Comparison of ENCODE assay signal across 23 cellular contexts in genomic region chr1:109404838-109405237, GRCh38. TPM values are rescaled to one million over a fixed set of nuclear protein-coding genes. Genes with fewer than 3 reads are reported as not detected.
DNase-seq lines count a peak whose midpoint lies in the region; ATAC-seq, FAIRE-seq and TF ChIP-seq lines count a peak whose summit lies in the region.
"Had no signal": no experiment of that assay in that cellular context is flagged by ENCODE, and none has a peak within 500 bp of the region (broad histone marks: within the 10 kb centered on the region; RNA-seq: fewer than 3 reads in every experiment).

No MANE protein-coding gene starts in this region.

- H3K9me3 ChIP-seq in CD4-positive, CD25-positive, alpha-beta regulatory T cell (ENCODE audit: control insufficient read depth in 2 of 2, low read length in 2 of 2), result no peaks in the 10 kb centered on the region
- H3K9me3 ChIP-seq in DND-41 (ENCODE audit: insufficient read depth, low read length, severe bottlenecking), result no peaks in the 10 kb centered on the region
- H3K9me3 ChIP-seq in HepG2 (ENCODE audit: low read length), result no peaks in the 10 kb centered on the region
- H3K9me3 ChIP-seq: adrenal gland, Caco-2, stomach had no signal

- H3K36me3 ChIP-seq in CD4-positive, CD25-positive, alpha-beta regulatory T cell (ENCODE audit: control insufficient read depth, insufficient read depth, low read length), result peaks cover 80% of the 10 kb centered on the region
- H3K36me3 ChIP-seq in DND-41 (ENCODE audit: insufficient read depth, low read length), result peaks cover 85% of the 10 kb centered on the region
- peaks cover 17 to 57% of the 10 kb centered on the region in 2 experiments for H3K36me3 ChIP-seq in HepG2 (replicated peaks in 1 of 2; ENCODE audit: control insufficient read depth in 1 of 2, insufficient read depth in 2 of 2, low read length in 2 of 2)

- CTCF ChIA-PET in activated CD4-positive, alpha-beta memory T cell treated with anti-CD3 and anti-CD28 coated beads, Interleukin-2, amount 10 ng/mL, durations not matched to agents 7 days and 5 days (lab: Charles Lee), result interaction anchor here (1.7 kb wide), 2 partner anchors 126 to 127 kb away, joined by 3 to 6 read pairs; no protein-coding TSS in a partner anchor
- CTCF ChIA-PET in HepG2 (lab: Yijun Ruan, JAX; ENCODE audit: low intra/inter-chr PET ratio, low total read pairs), result no interaction called here

- peak in 1 of 3 donors; percentile 37 for DNase-seq in CD4-positive, CD25-positive, alpha-beta regulatory T cell
- DNase-seq in DND-41 (no peak), HepG2 (ENCODE audit: low spot score) (no peak), dedifferentiated amniotic fluid mesenchymal stem cell (ENCODE audit: extremely low spot score) (no peak), glutamatergic neuron (no peak), left cardiac atrium (no peak)
- peak; percentile 20 for DNase-seq in activated CD4-positive, alpha-beta memory T cell treated with anti-CD3 and anti-CD28 coated beads, Interleukin-2, amount 10 ng/mL, durations not matched to agents 7 days and 5 days
- DNase-seq: adrenal gland; Caco-2; dermis blood vessel endothelial cell; foreskin fibroblast; H7; hypothalamus; mammary epithelial cell; naive B cell; NCI-H82; PC-9; stimulated activated CD4-positive, alpha-beta T cell treated with anti-CD3 and anti-CD28 coated beads, Interleukin-1b, Interleukin-23, amount 100 ng/mL, for 48 hours; stomach; trophoblast cell had no signal

- in situ Hi-C loops in HepG2 (cut with HindIII; ENCODE audit: extremely low pct_ligation_motif_present, low pct_unique_long_range_greater_than_20kb), result loop anchor here (5.0 kb wide), 1 partner anchor 143 kb away; no protein-coding TSS in a partner anchor

- intact Hi-C loops in HepG2 (cut with micrococcal nuclease; ENCODE audit: unreplicated experiment) (no loop called here), left cardiac atrium (cut with DNase I) (loop anchor here in 1 of 2 donors (5.0 to 10.0 kb wide), 2 partner anchors 60 to 128 kb away; no protein-coding TSS in a partner anchor)

- POLR2A ChIA-PET in activated CD4-positive, alpha-beta memory T cell treated with anti-CD3 and anti-CD28 coated beads, Interleukin-2, amount 10 ng/mL, durations not matched to agents 7 days and 5 days (lab: Charles Lee), result interaction anchor here (1.0 to 2.8 kb wide), 3 partner anchors 21 to 190 kb away, joined by 3 to 14 read pairs (median 3); partner anchors contain the start of genes PSMA5 and PSRC1
- POLR2A ChIA-PET in HepG2 (lab: Yijun Ruan, JAX), result no interaction called here

- H3K9me3 Mint-ChIP-seq in CD4-positive, CD25-positive, alpha-beta regulatory T cell, result peaks cover 0 to 1% (median 0%) of the 10 kb centered on the region in 7 donors
- no peaks in the 10 kb centered on the region for H3K9me3 Mint-ChIP-seq in activated CD4-positive, alpha-beta memory T cell treated with anti-CD3 and anti-CD28 coated beads, Interleukin-2, amount 10 ng/mL, durations not matched to agents 7 days and 5 days
- peaks cover 3% of the 10 kb centered on the region for H3K9me3 Mint-ChIP-seq in glutamatergic neuron (ENCODE audit: unreplicated experiment)
- H3K9me3 Mint-ChIP-seq: naive B cell had no signal

- BruUV-seq in HepG2 (replicated peaks; lab: Mats Ljungman, UMichigan), result TSS peak; percentile 6

- H3K9ac ChIP-seq in DND-41 (ENCODE audit: low read depth, low read length), result no peak overlapping the region
- no peak overlapping the region for H3K9ac ChIP-seq in HepG2 (ENCODE audit: insufficient read depth, low read depth, low read length)

- peaks cover 41% of the 10 kb centered on the region for H3K36me3 Mint-ChIP-seq in CD4-positive, CD25-positive, alpha-beta regulatory T cell
- peaks cover 64% of the 10 kb centered on the region for H3K36me3 Mint-ChIP-seq in activated CD4-positive, alpha-beta memory T cell treated with anti-CD3 and anti-CD28 coated beads, Interleukin-2, amount 10 ng/mL, durations not matched to agents 7 days and 5 days (ENCODE audit: low read depth)
- H3K36me3 Mint-ChIP-seq in glutamatergic neuron (ENCODE audit: unreplicated experiment), result no peaks in the 10 kb centered on the region

- H3K27me3 ChIP-seq in CD4-positive, CD25-positive, alpha-beta regulatory T cell (ENCODE audit: control insufficient read depth, insufficient read depth, low read length), result no peaks in the 10 kb centered on the region
- H3K27me3 ChIP-seq in DND-41 (ENCODE audit: insufficient read depth, low read length, poor library complexity) (no peaks in the 10 kb centered on the region), HepG2 (ENCODE audit: control insufficient read depth in 1 of 2, insufficient read depth in 2 of 2, low read length in 2 of 2) (no peaks in the 10 kb centered on the region)
- H3K27me3 ChIP-seq: adrenal gland, stomach had no signal

- no peak overlapping the region for H3K4me3 ChIP-seq in CD4-positive, CD25-positive, alpha-beta regulatory T cell (ENCODE audit: low read depth, low read length)
- no peak overlapping the region for H3K4me3 ChIP-seq in DND-41 (ENCODE audit: low read depth in 1 of 2, low read length in 2 of 2)
- H3K4me3 ChIP-seq in HepG2 (replicated peaks in 1 of 3; ENCODE audit: insufficient read depth in 1 of 3, low read depth in 2 of 3, low read length in 3 of 3), result no peak overlapping the region
- H3K4me3 ChIP-seq: adrenal gland, PC-9, stomach had no signal

- no peaks in the 10 kb centered on the region for H3K27me3 Mint-ChIP-seq in CD4-positive, CD25-positive, alpha-beta regulatory T cell
- no peaks in the 10 kb centered on the region for H3K27me3 Mint-ChIP-seq in activated CD4-positive, alpha-beta memory T cell treated with anti-CD3 and anti-CD28 coated beads, Interleukin-2, amount 10 ng/mL, durations not matched to agents 7 days and 5 days
- peaks cover 4% of the 10 kb centered on the region for H3K27me3 Mint-ChIP-seq in glutamatergic neuron (ENCODE audit: unreplicated experiment)
- H3K27me3 Mint-ChIP-seq: naive B cell had no signal

- no peak for TF ChIP-seq CTCF in DND-41 (IDR thresholded peaks at IDR 0.05; ENCODE audit: borderline replicate concordance, extremely low read depth, low read length, poor library complexity, severe bottlenecking)
- TF ChIP-seq CTCF in HepG2 (CRISPR knock-in tag; IDR thresholded peaks at IDR 0.05), result no peak
- TF ChIP-seq CTCF in glutamatergic neuron (IDR thresholded peaks at IDR 0.05; ENCODE audit: partially characterized antibody, unreplicated experiment), result no peak

- ATAC-seq in CD4-positive, CD25-positive, alpha-beta regulatory T cell (ENCODE audit: low read depth in 2 of 2), result no peak
- ATAC-seq in DND-41 (ENCODE audit: insufficient read depth, low read depth), result peak; percentile 70
- ATAC-seq in HepG2, result no peak
- ATAC-seq in GM21737 (IDR thresholded peaks at IDR 0.05; ENCODE audit: unreplicated experiment), result no peak
- no peak for ATAC-seq in left cardiac atrium

- peak overlapping the region; percentile 1 to 7 (median 3) for H3K27ac Mint-ChIP-seq in CD4-positive, CD25-positive, alpha-beta regulatory T cell
- peak overlapping the region; percentile 67 for H3K27ac Mint-ChIP-seq in activated CD4-positive, alpha-beta memory T cell treated with anti-CD3 and anti-CD28 coated beads, Interleukin-2, amount 10 ng/mL, durations not matched to agents 7 days and 5 days
- H3K27ac Mint-ChIP-seq in glutamatergic neuron (ENCODE audit: unreplicated experiment), result no peak overlapping the region

- no peak for FAIRE-seq in HepG2 (lab: Jason Lieb, UNC)
- FAIRE-seq: bronchial epithelial cell, keratinocyte had no signal

- H3K4me1 Mint-ChIP-seq in CD4-positive, CD25-positive, alpha-beta regulatory T cell, result peaks cover 8 to 25% (median 19%) of the 10 kb centered on the region in 4 donors
- peaks cover 18% of the 10 kb centered on the region for H3K4me1 Mint-ChIP-seq in activated CD4-positive, alpha-beta memory T cell treated with anti-CD3 and anti-CD28 coated beads, Interleukin-2, amount 10 ng/mL, durations not matched to agents 7 days and 5 days
- no peaks in the 10 kb centered on the region for H3K4me1 Mint-ChIP-seq in glutamatergic neuron (ENCODE audit: low read depth, unreplicated experiment)

- TF ChIP-seq POLR2A in HepG2 (IDR thresholded peaks at IDR 0.05; ENCODE audit: insufficient read depth in 1 of 2, low read depth in 2 of 2, low read length in 2 of 2), result no peak

- TF ChIP-seq EP300 in HepG2 (IDR thresholded peaks at IDR 0.05; ENCODE audit: low read depth in 2 of 2, low read length in 2 of 2) (no peak), HepG2 (CRISPR knock-in tag; IDR thresholded peaks at IDR 0.05; ENCODE audit: borderline replicate concordance) (no peak)

- H3K4me2 ChIP-seq in DND-41 (ENCODE audit: insufficient read depth, low read length) (no peak overlapping the region), HepG2 (ENCODE audit: low read depth, low read length) (no peak overlapping the region)
- H3K4me2 ChIP-seq: PC-9 had no signal

- H4K20me1 ChIP-seq in DND-41 (ENCODE audit: insufficient read depth, low read length) (peaks cover 4% of the 10 kb centered on the region; the same call in 1 of the 2 replicates), HepG2 (ENCODE audit: insufficient read depth, low read length) (no peaks in the 10 kb centered on the region)

- peaks cover 7% of the 10 kb centered on the region for H3K4me1 ChIP-seq in CD4-positive, CD25-positive, alpha-beta regulatory T cell (ENCODE audit: control insufficient read depth, insufficient read depth, low read length, poor library complexity, severe bottlenecking)
- H3K4me1 ChIP-seq in DND-41 (ENCODE audit: insufficient read depth, low read length) (no peaks in the 10 kb centered on the region), HepG2 (ENCODE audit: insufficient read depth, low read length) (no peaks in the 10 kb centered on the region)
- H3K4me1 ChIP-seq: adrenal gland, Caco-2 had no signal

- TF ChIP-seq RAD21 in HepG2 (CRISPR knock-in tag; IDR thresholded peaks at IDR 0.05), result no peak

- WGBS in HepG2 (ENCODE audit: low lambda C conversion rate), result 95% methylated on average over 4 of the region's 4 CpGs

- H2AFZ ChIP-seq in DND-41 (ENCODE audit: low read depth, low read length) (no peak overlapping the region), HepG2 (ENCODE audit: low read length) (no peak overlapping the region)
- H2AFZ ChIP-seq: PC-9 had no signal

- H3K79me2 ChIP-seq in DND-41 (ENCODE audit: insufficient read depth, low read length), result peaks cover 25% of the 10 kb centered on the region; the same call in 1 of the 2 replicates
- H3K79me2 ChIP-seq in HepG2 (ENCODE audit: insufficient read depth, low read length), result no peaks in the 10 kb centered on the region

- no peak overlapping the region for H3K4me3 Mint-ChIP-seq in CD4-positive, CD25-positive, alpha-beta regulatory T cell
- H3K4me3 Mint-ChIP-seq in activated CD4-positive, alpha-beta memory T cell treated with anti-CD3 and anti-CD28 coated beads, Interleukin-2, amount 10 ng/mL, durations not matched to agents 7 days and 5 days, result no peak overlapping the region
- no peak overlapping the region for H3K4me3 Mint-ChIP-seq in glutamatergic neuron (ENCODE audit: unreplicated experiment)

- H3K27ac ChIP-seq in CD4-positive, CD25-positive, alpha-beta regulatory T cell (ENCODE audit: insufficient read depth, low read length, poor library complexity, severe bottlenecking), result peak overlapping the region; percentile 0
- H3K27ac ChIP-seq in DND-41 (ENCODE audit: low read length) (no peak overlapping the region), HepG2 (ENCODE audit: extremely low read length, insufficient read depth, low read length) (no peak overlapping the region)
- H3K27ac ChIP-seq: adrenal gland, PC-9, stomach had no signal

RNA-seq across cellular contexts. Expression of gene SORT1, which starts 7.1 kb away (rescaled TPM):
- total RNA-seq in CD4-positive, CD25-positive, alpha-beta regulatory T cell, result 0.86 TPM
- polyA plus RNA-seq in CD4-positive, CD25-positive, alpha-beta regulatory T cell, result not detected
- total RNA-seq in activated CD4-positive, alpha-beta memory T cell treated with anti-CD3 and anti-CD28 coated beads, Interleukin-2, amount 10 ng/mL, durations not matched to agents 7 days and 5 days, result 1 to 10 TPM; 3.2 to 4.5 TPM
- 32.4 and 35.3 TPM in 2 replicates for total RNA-seq in HepG2 (2016; rRNA removed; fragmentation: Illumina TruSeq; extraction: Trizol)
- total RNA-seq in HepG2 (2016; cell fraction: cytosol; rRNA removed; fragmentation: Illumina TruSeq; extraction: Trizol; ENCODE audit: low read depth), result 4.0 and 6.4 TPM in 2 replicates
- 31.2 and 35.2 TPM in 2 replicates for total RNA-seq in HepG2 (2016; cell fraction: insoluble cytoplasmic fraction; rRNA removed; fragmentation: Illumina TruSeq; extraction: Trizol)
- 17.0 and 17.8 TPM in 2 replicates for total RNA-seq in HepG2 (2016; cell fraction: membrane; rRNA removed; fragmentation: Illumina TruSeq; extraction: Trizol)
- total RNA-seq in HepG2 (2016; cell fraction: nucleus; rRNA removed; fragmentation: Illumina TruSeq; extraction: Trizol), result 54.6 and 67.3 TPM in 2 replicates
- 79.7 and 93.0 TPM in 2 replicates for polyA plus RNA-seq in HepG2 (2011; rRNA removed)
- polyA plus RNA-seq in HepG2 (2011; cell fraction: cytosol; rRNA removed), result 58.6 and 75.5 TPM in 2 replicates
- polyA plus RNA-seq in HepG2 (2011; cell fraction: nucleus; rRNA removed), result 47.3 and 51.2 TPM in 2 replicates
- 53.6 and 75.8 TPM in 2 replicates for polyA plus RNA-seq in HepG2 (2012)
- 4.5 and 5.4 TPM in 2 replicates for polyA plus RNA-seq in HepG2 (2016; cell fraction: cytosol; fragmentation: Illumina TruSeq; extraction: Trizol; ENCODE audit: low read depth)
- polyA plus RNA-seq in HepG2 (2016; cell fraction: insoluble cytoplasmic fraction; fragmentation: Illumina TruSeq; extraction: Trizol; ENCODE audit: low read depth), result 22.3 and 23.2 TPM in 2 replicates
- 7.2 and 8.4 TPM in 2 replicates for polyA plus RNA-seq in HepG2 (2016; cell fraction: membrane; fragmentation: Illumina TruSeq; extraction: Trizol; ENCODE audit: low read depth)
- polyA plus RNA-seq in HepG2 (2016; cell fraction: nucleus; fragmentation: Illumina TruSeq; extraction: Trizol; ENCODE audit: insufficient read depth, low read depth), result 51.7 and 52.8 TPM in 2 replicates
- 110 and 520 TPM in 2 replicates for polyA minus RNA-seq in HepG2 (2011; rRNA and poly(A)+ RNA removed; ENCODE audit: low replicate concordance)
- 104 and 121 TPM in 2 replicates for polyA minus RNA-seq in HepG2 (2011; cell fraction: cytosol; rRNA and poly(A)+ RNA removed)
- 157 and 174 TPM in 2 replicates for polyA minus RNA-seq in HepG2 (2011; cell fraction: nucleus; rRNA and poly(A)+ RNA removed)
- total RNA-seq in glutamatergic neuron (ENCODE audit: unreplicated experiment), result 53.2 TPM
- 100 to 1,000 TPM; 139 to 157 TPM for total RNA-seq in left cardiac atrium

RNA-seq across cellular contexts. Expression of gene PSMA5, which starts 21.4 kb away (rescaled TPM):
- 61.5 TPM for total RNA-seq in CD4-positive, CD25-positive, alpha-beta regulatory T cell
- 100 to 1,000 TPM; 121 to 207 (median 153) TPM for polyA plus RNA-seq in CD4-positive, CD25-positive, alpha-beta regulatory T cell
- total RNA-seq in activated CD4-positive, alpha-beta memory T cell treated with anti-CD3 and anti-CD28 coated beads, Interleukin-2, amount 10 ng/mL, durations not matched to agents 7 days and 5 days, result 100 to 1,000 TPM; 170 to 189 TPM
- total RNA-seq in HepG2 (2016; rRNA removed; fragmentation: Illumina TruSeq; extraction: Trizol), result 169 and 261 TPM in 2 replicates
- total RNA-seq in HepG2 (2016; cell fraction: cytosol; rRNA removed; fragmentation: Illumina TruSeq; extraction: Trizol; ENCODE audit: low read depth), result 27.2 TPM in 2 replicates
- total RNA-seq in HepG2 (2016; cell fraction: insoluble cytoplasmic fraction; rRNA removed; fragmentation: Illumina TruSeq; extraction: Trizol), result 163 and 273 TPM in 2 replicates
- total RNA-seq in HepG2 (2016; cell fraction: membrane; rRNA removed; fragmentation: Illumina TruSeq; extraction: Trizol), result 67.3 and 70.0 TPM in 2 replicates
- 61.3 and 63.7 TPM in 2 replicates for total RNA-seq in HepG2 (2016; cell fraction: nucleus; rRNA removed; fragmentation: Illumina TruSeq; extraction: Trizol)
- 116 and 140 TPM in 2 replicates for polyA plus RNA-seq in HepG2 (2011; rRNA removed)
- polyA plus RNA-seq in HepG2 (2011; cell fraction: cytosol; rRNA removed), result 101 and 134 TPM in 2 replicates
- 32.2 and 45.1 TPM in 2 replicates for polyA plus RNA-seq in HepG2 (2011; cell fraction: nucleus; rRNA removed)
- polyA plus RNA-seq in HepG2 (2012), result 119 TPM in 2 replicates
- 38.3 and 40.3 TPM in 2 replicates for polyA plus RNA-seq in HepG2 (2016; cell fraction: cytosol; fragmentation: Illumina TruSeq; extraction: Trizol; ENCODE audit: low read depth)
- 219 and 228 TPM in 2 replicates for polyA plus RNA-seq in HepG2 (2016; cell fraction: insoluble cytoplasmic fraction; fragmentation: Illumina TruSeq; extraction: Trizol; ENCODE audit: low read depth)
- polyA plus RNA-seq in HepG2 (2016; cell fraction: membrane; fragmentation: Illumina TruSeq; extraction: Trizol; ENCODE audit: low read depth), result 48.3 and 52.7 TPM in 2 replicates
- 72.2 and 82.4 TPM in 2 replicates for polyA plus RNA-seq in HepG2 (2016; cell fraction: nucleus; fragmentation: Illumina TruSeq; extraction: Trizol; ENCODE audit: insufficient read depth, low read depth)
- 42.3 and 110 TPM in 2 replicates for polyA minus RNA-seq in HepG2 (2011; rRNA and poly(A)+ RNA removed; ENCODE audit: low replicate concordance)
- polyA minus RNA-seq in HepG2 (2011; cell fraction: cytosol; rRNA and poly(A)+ RNA removed), result 54.0 and 56.2 TPM in 2 replicates
- polyA minus RNA-seq in HepG2 (2011; cell fraction: nucleus; rRNA and poly(A)+ RNA removed), result 52.7 and 59.6 TPM in 2 replicates
- 54.0 TPM for total RNA-seq in glutamatergic neuron (ENCODE audit: unreplicated experiment)
- total RNA-seq in left cardiac atrium, result 10 to 100 TPM; 41.5 to 62.8 TPM
